27 cellular contexts compared by ENCODE assay signal in genomic region chr14:23692416-23692815, GRCh38. TPM values are rescaled to one million over a fixed set of nuclear protein-coding genes. Genes with fewer than 3 reads are reported as not detected.
DNase-seq lines count a peak whose midpoint lies in the region; ATAC-seq, FAIRE-seq and TF ChIP-seq lines count a peak whose summit lies in the region.
"Had no signal": no experiment of that assay in that cellular context is flagged by ENCODE, and none has a peak within 500 bp of the region (broad histone marks: within the 10 kb centered on the region; RNA-seq: fewer than 3 reads in every experiment).

No MANE protein-coding gene starts in this region.

- BruUV-seq in HepG2 (replicated peaks; lab: Mats Ljungman, UMichigan) (no TSS peak), PC-9 (replicated peaks; lab: Mats Ljungman, UMichigan) (no TSS peak)

- H4K20me1 ChIP-seq in HepG2 (ENCODE audit: insufficient read depth, low read length): no peaks in the 10 kb centered on the region
- no peaks in the 10 kb centered on the region for H4K20me1 ChIP-seq in PC-9 (ENCODE audit: insufficient read depth)
- H4K20me1 ChIP-seq: BLaER1 had no signal

- H2AFZ ChIP-seq in HepG2 (ENCODE audit: low read length): no peak overlapping the region
- H2AFZ ChIP-seq in PC-9: no peak overlapping the region

- H3F3A ChIP-seq in PC-9 (ENCODE audit: insufficient read depth, low read depth): peaks cover 31% of the 10 kb centered on the region

- H3K79me2 ChIP-seq in HepG2 (ENCODE audit: insufficient read depth, low read length) (no peaks in the 10 kb centered on the region), PC-9 (ENCODE audit: low read depth) (0 out of 2 replicates have a peak, but pooled peaks cover 4% of the 10 kb centered on the region)

- H3K27ac Mint-ChIP-seq in mesothelial cell of epicardium: peak overlapping the region; percentile 26
- H3K27ac Mint-ChIP-seq: CD14-positive monocyte; CD4-positive, alpha-beta memory T cell; CD4-positive, CD25-positive, alpha-beta regulatory T cell; CD8-positive, alpha-beta memory T cell had no signal

- no peaks in the 10 kb centered on the region for H3K27me3 Mint-ChIP-seq in mesothelial cell of epicardium (ENCODE audit: low read depth)

- 73% methylated on average over 1 of the region's 1 CpG for WGBS in HepG2 (ENCODE audit: low lambda C conversion rate)
- WGBS in right lobe of liver (ENCODE audit: insufficient coverage, low coverage, low lambda C conversion rate, missing lambda C conversion rate): 67% methylated on average over 1 of the region's 1 CpG

- TF ChIP-seq EP300 in HepG2 (IDR thresholded peaks at IDR 0.05; ENCODE audit: low read depth in 2 of 2, low read length in 2 of 2) (0 out of 4 replicates have a peak, but pooled peaks of 1 of the 2 experiments have one; percentile 41), HepG2 (CRISPR knock-in tag; IDR thresholded peaks at IDR 0.05; ENCODE audit: borderline replicate concordance) (no peak)

- H3K27me3 ChIP-seq in HepG2 (ENCODE audit: control insufficient read depth in 1 of 2, insufficient read depth in 2 of 2, low read length in 2 of 2) (no peaks in the 10 kb centered on the region), right lobe of liver (no peaks in the 10 kb centered on the region), PC-9 (ENCODE audit: insufficient read depth, low read depth) (no peaks in the 10 kb centered on the region)

- H3K4me3 Mint-ChIP-seq in mesothelial cell of epicardium: no peak overlapping the region
- H3K4me3 Mint-ChIP-seq: CD14-positive monocyte; CD4-positive, alpha-beta memory T cell; CD4-positive, CD25-positive, alpha-beta regulatory T cell; CD8-positive, alpha-beta memory T cell had no signal

- POLR2A ChIA-PET in HepG2 (lab: Yijun Ruan, JAX) (interaction anchor here (1.0 to 5.4 kb wide), 5 partner anchors 47 to 621 kb away, joined by 3 to 60 read pairs (median 3); partner anchors contain the start of genes DCAF11, DHRS2 and NRL), PC-9 (lab: Charles Lee; ENCODE audit: unreplicated experiment) (no interaction called here)

- FAIRE-seq in HepG2 (lab: Jason Lieb, UNC): no peak
- FAIRE-seq: A204.1, GM12878, GM12892, GM18507 had no signal

- no peaks in the 10 kb centered on the region for H3K36me3 ChIP-seq in HepG2 (replicated peaks in 1 of 2; ENCODE audit: control insufficient read depth in 1 of 2, insufficient read depth in 2 of 2, low read length in 2 of 2)
- no peaks in the 10 kb centered on the region for H3K36me3 ChIP-seq in right lobe of liver
- no peaks in the 10 kb centered on the region; the same call in 1 of the 2 replicates for H3K36me3 ChIP-seq in PC-9 (ENCODE audit: low read depth)
- H3K36me3 ChIP-seq: BE2C, BLaER1 had no signal

- peaks cover 13% of the 10 kb centered on the region for H3K9me3 Mint-ChIP-seq in mesothelial cell of epicardium

- H3K4me1 ChIP-seq in HepG2 (ENCODE audit: insufficient read depth, low read length) (peaks cover 73% of the 10 kb centered on the region), right lobe of liver (peaks cover 0 to 9% (median 0%) of the 10 kb centered on the region in 4 donors), PC-9 (replicated peaks; ENCODE audit: insufficient read depth) (peaks cover 53% of the 10 kb centered on the region)
- H3K4me1 ChIP-seq: BE2C, BLaER1 had no signal

- no peak for TF ChIP-seq CTCF in HepG2 (CRISPR knock-in tag; IDR thresholded peaks at IDR 0.05)
- TF ChIP-seq CTCF in right lobe of liver (IDR thresholded peaks at IDR 0.05): no peak
- no peak for TF ChIP-seq CTCF in PC-9 (conservative IDR thresholded peaks at IDR 0.05)
- no peak for TF ChIP-seq CTCF in mesothelial cell of epicardium (IDR thresholded peaks at IDR 0.05; ENCODE audit: unreplicated experiment)

- in situ Hi-C loops in HepG2 (cut with HindIII; ENCODE audit: extremely low pct_ligation_motif_present, low pct_unique_long_range_greater_than_20kb): no loop called here

- H3K4me1 Mint-ChIP-seq in mesothelial cell of epicardium: peaks cover 8% of the 10 kb centered on the region
- H3K4me1 Mint-ChIP-seq: CD14-positive monocyte; CD4-positive, alpha-beta memory T cell; CD4-positive, CD25-positive, alpha-beta regulatory T cell; CD8-positive, alpha-beta memory T cell had no signal

- no peak for TF ChIP-seq RAD21 in HepG2 (CRISPR knock-in tag; IDR thresholded peaks at IDR 0.05)

- H3K4me3 ChIP-seq in HepG2 (replicated peaks in 1 of 3; ENCODE audit: insufficient read depth in 1 of 3, low read depth in 2 of 3, low read length in 3 of 3): no peak overlapping the region
- no peak overlapping the region for H3K4me3 ChIP-seq in right lobe of liver
- H3K4me3 ChIP-seq in PC-9: no peak overlapping the region
- H3K4me3 ChIP-seq: BLaER1, GM12878 had no signal

- H3K27ac ChIP-seq in HepG2 (ENCODE audit: extremely low read length, insufficient read depth, low read length): no peak overlapping the region
- H3K27ac ChIP-seq in right lobe of liver: no peak overlapping the region
- peak overlapping the region; percentile 98 for H3K27ac ChIP-seq in PC-9
- H3K27ac ChIP-seq: BLaER1 had no signal

- TF ChIP-seq POLR2A in HepG2 (IDR thresholded peaks at IDR 0.05; ENCODE audit: insufficient read depth in 1 of 2, low read depth in 2 of 2, low read length in 2 of 2): no peak
- TF ChIP-seq POLR2A in right lobe of liver (IDR thresholded peaks at IDR 0.05): no peak

- no peak for DNase-seq in HepG2 (ENCODE audit: low spot score)
- DNase-seq in right lobe of liver: no peak
- no peak for DNase-seq in PC-9
- no peak for DNase-seq in mesothelial cell of epicardium (ENCODE audit: low spot score in 2 of 2, unreplicated experiment in 2 of 2)
- no peak for DNase-seq in activated T-cell treated with anti-CD3 and anti-CD28 coated beads, Interleukin-2, amount 50 U/mL, for 1 hour
- DNase-seq: 8988T; ACHN; BE2C; C1 segment of cervical spinal cord; CD4-positive, alpha-beta memory T cell; CD4-positive, CD25-positive, alpha-beta regulatory T cell; CD8-positive, alpha-beta memory T cell; COR-L47; DMS 273 treated with DMSO at 0.1 percent for 48 hours; DMS153; DMS53; DMS79; DND-41; EL; GDM1 had no signal

- H3K36me3 Mint-ChIP-seq in mesothelial cell of epicardium: no peaks in the 10 kb centered on the region
- H3K36me3 Mint-ChIP-seq: CD14-positive monocyte; CD4-positive, alpha-beta memory T cell; CD4-positive, CD25-positive, alpha-beta regulatory T cell had no signal

- H3K4me2 ChIP-seq in HepG2 (ENCODE audit: low read depth, low read length) (no peak overlapping the region), PC-9 (peak overlapping the region; percentile 10; the same call in 1 of the 2 replicates)
- H3K4me2 ChIP-seq: BLaER1 had no signal

- CTCF ChIA-PET in HepG2 (lab: Yijun Ruan, JAX; ENCODE audit: low intra/inter-chr PET ratio, low total read pairs) (no interaction called here), PC-9 (lab: Charles Lee) (no interaction called here)

- H3K9me2 ChIP-seq in PC-9 (ENCODE audit: insufficient read depth): no peaks in the 10 kb centered on the region

- H3K9ac ChIP-seq in HepG2 (ENCODE audit: insufficient read depth, low read depth, low read length): no peak overlapping the region
- H3K9ac ChIP-seq: BLaER1 had no signal

- ATAC-seq in HepG2: no peak
- ATAC-seq in right lobe of liver: no peak
- no peak for ATAC-seq in HG02970 (IDR thresholded peaks at IDR 0.05; ENCODE audit: low FRiP score, unreplicated experiment)
- ATAC-seq: GM12878 had no signal

- H3K9me3 ChIP-seq in HepG2 (ENCODE audit: low read length): peaks cover 10% of the 10 kb centered on the region; the same call in 1 of the 2 replicates
- H3K9me3 ChIP-seq in right lobe of liver: no peaks in the 10 kb centered on the region
- peaks cover 11% of the 10 kb centered on the region; the same call in 1 of the 2 replicates for H3K9me3 ChIP-seq in PC-9 (ENCODE audit: insufficient read depth, low read depth)
- H3K9me3 ChIP-seq: BE2C, BLaER1 had no signal

- intact Hi-C loops in HepG2 (cut with micrococcal nuclease; ENCODE audit: unreplicated experiment) (loop anchor here (10.0 kb wide), 1 partner anchor 1802 kb away; no protein-coding TSS in a partner anchor), right lobe of liver (cut with DNase I) (no loop called here), PC-9 (cut with micrococcal nuclease; ENCODE audit: unreplicated experiment) (no loop called here)

TF ChIP-seq in HepG2, 621 proteins besides CTCF, POLR2A, EP300 and RAD21 (continues in another document):
- TF ChIP-seq NCOA2 (CRISPR knock-in tag; IDR thresholded peaks at IDR 0.05) (peak; percentile 12; the same call in 1 of the 2 replicates), TSC22D2 (CRISPR knock-in tag; IDR thresholded peaks at IDR 0.05; ENCODE audit: borderline replicate concordance) (0 out of 2 replicates have a peak, but pooled peaks have one; percentile 34)

RNA-seq across cellular contexts. Expression of gene DHRS2, which starts 56.3 kb away (rescaled TPM):
- total RNA-seq in HepG2 (2016; rRNA removed; fragmentation: Illumina TruSeq; extraction: Trizol): 2,867 and 3,021 TPM in 2 replicates
- 582 and 659 TPM in 2 replicates for total RNA-seq in HepG2 (2016; cell fraction: cytosol; rRNA removed; fragmentation: Illumina TruSeq; extraction: Trizol; ENCODE audit: low read depth)
- 2,776 and 3,102 TPM in 2 replicates for total RNA-seq in HepG2 (2016; cell fraction: insoluble cytoplasmic fraction; rRNA removed; fragmentation: Illumina TruSeq; extraction: Trizol)
- 925 and 1,194 TPM in 2 replicates for total RNA-seq in HepG2 (2016; cell fraction: membrane; rRNA removed; fragmentation: Illumina TruSeq; extraction: Trizol)
- 2,259 and 2,462 TPM in 2 replicates for total RNA-seq in HepG2 (2016; cell fraction: nucleus; rRNA removed; fragmentation: Illumina TruSeq; extraction: Trizol)
- 1,596 and 1,621 TPM in 2 replicates for polyA plus RNA-seq in HepG2 (2011; rRNA removed)
- polyA plus RNA-seq in HepG2 (2011; cell fraction: cytosol; rRNA removed): 1,194 and 1,328 TPM in 2 replicates
- polyA plus RNA-seq in HepG2 (2011; cell fraction: nucleus; rRNA removed): 2,740 and 3,322 TPM in 2 replicates
- polyA plus RNA-seq in HepG2 (2012): 740 and 1,093 TPM in 2 replicates
- polyA plus RNA-seq in HepG2 (2016; cell fraction: cytosol; fragmentation: Illumina TruSeq; extraction: Trizol; ENCODE audit: low read depth): 288 and 375 TPM in 2 replicates
- 2,577 and 2,685 TPM in 2 replicates for polyA plus RNA-seq in HepG2 (2016; cell fraction: insoluble cytoplasmic fraction; fragmentation: Illumina TruSeq; extraction: Trizol; ENCODE audit: low read depth)
- polyA plus RNA-seq in HepG2 (2016; cell fraction: membrane; fragmentation: Illumina TruSeq; extraction: Trizol; ENCODE audit: low read depth): 518 and 720 TPM in 2 replicates
- 3,957 and 4,035 TPM in 2 replicates for polyA plus RNA-seq in HepG2 (2016; cell fraction: nucleus; fragmentation: Illumina TruSeq; extraction: Trizol; ENCODE audit: insufficient read depth, low read depth)
- polyA minus RNA-seq in HepG2 (2011; rRNA and poly(A)+ RNA removed; ENCODE audit: low replicate concordance): 4.9 and 1,419 TPM in 2 replicates
- 390 and 391 TPM in 2 replicates for polyA minus RNA-seq in HepG2 (2011; cell fraction: cytosol; rRNA and poly(A)+ RNA removed)
- polyA minus RNA-seq in HepG2 (2011; cell fraction: nucleus; rRNA and poly(A)+ RNA removed): 1,540 and 1,882 TPM in 2 replicates
- total RNA-seq in right lobe of liver: 10 to 100 TPM in 1 of 6 experiments, 1 to 10 TPM in 4, under 1 TPM in 1; 0.53 to 12.3 (median 4.2) TPM
- 0.55 and 1.3 TPM in 2 replicates for total RNA-seq in PC-9 (2021)
- total RNA-seq in mesothelial cell of epicardium: 1.2 to 1.6 TPM (median 1.5 TPM) in 3 replicates
- total RNA-seq: CD4-positive, alpha-beta memory T cell; CD4-positive, CD25-positive, alpha-beta regulatory T cell had no signal
- polyA plus RNA-seq: CD14-positive monocyte; CD4-positive, alpha-beta memory T cell; CD8-positive, alpha-beta memory T cell had no signal

Comparison
In these comparisons a context has a peak if more than half of its experiments do, and no peak if none do; other contexts are left out.
1. RNA of gene DHRS2, which starts 56.3 kb away (total RNA-seq): 582 to 3,102 TPM in HepG2; 0.53 to 12.3 TPM in right lobe of liver, 1.2 to 1.6 TPM in mesothelial cell of epicardium and 0.55 to 1.3 TPM in PC-9; every median in the first group is over 10 times any median in the second.